8 cellular contexts compared by ENCODE assay signal in genomic region chr19:3969435-3970312, GRCh38. TPM values are rescaled to one million over a fixed set of nuclear protein-coding genes. Genes with fewer than 3 reads are reported as not detected.
A peak's percentile ranks its signal among the peaks of the same experiment; 100 is the strongest.
DNase-seq lines count a peak whose midpoint lies in the region; ATAC-seq and TF ChIP-seq lines count a peak whose summit lies in the region.

No MANE protein-coding gene starts in this region.

- ATAC-seq in GM18505 (IDR thresholded peaks at IDR 0.05; ENCODE audit: unreplicated experiment) = no peak
- ATAC-seq in GM18867 (IDR thresholded peaks at IDR 0.05; ENCODE audit: unreplicated experiment) = no peak
- ATAC-seq in HG02884 (IDR thresholded peaks at IDR 0.05; ENCODE audit: unreplicated experiment) = no peak

- H3K9me3 ChIP-seq in mononuclear cell (ENCODE audit: low read depth, low read length) = no peaks in the 10 kb centered on the region

- H3K4me1 ChIP-seq in mononuclear cell (ENCODE audit: insufficient read depth, low read length) = peaks cover 22% of the 10 kb centered on the region

- peak overlapping the region; percentile 73 for H3K4me3 ChIP-seq in mononuclear cell (ENCODE audit: low read length)

- DNase-seq in GM03348 (ENCODE audit: low spot score) = peak; percentile 60
- DNase-seq in NCI-H510A treated with DMSO at 0.1 percent for 48 hours (lab: John Stamatoyannopoulos, UW) = peak; percentile 52
- peak; percentile 65 to 93 for DNase-seq in dermis microvascular lymphatic vessel endothelial cell (ENCODE audit: low read depth in 2 of 2)
- no peak for DNase-seq in stimulated activated naive CD4-positive, alpha-beta T cell treated with Interleukin-2 at 50 U/mL for 16 hours (lab: John Stamatoyannopoulos, UW)

- no peak for TF ChIP-seq POLR2A in GM18505 (IDR thresholded peaks at IDR 0.05; ENCODE audit: borderline replicate concordance, extremely low read depth, insufficient read depth, insufficient read length)

- no peaks in the 10 kb centered on the region for H3K27me3 ChIP-seq in mononuclear cell (ENCODE audit: insufficient read depth, low read length)

RNA-seq across cellular contexts. Expression of gene DAPK3, which starts 1.2 kb away (rescaled TPM):
- 127 and 171 TPM in 2 replicates for total RNA-seq in dermis microvascular lymphatic vessel endothelial cell
- 17.8 TPM for total RNA-seq in mononuclear cell

RNA-seq across cellular contexts. Expression of gene EEF2, which starts 15.6 kb away (rescaled TPM):
- 1,892 and 3,249 TPM in 2 replicates for total RNA-seq in dermis microvascular lymphatic vessel endothelial cell
- 1,886 TPM for total RNA-seq in mononuclear cell

RNA-seq across cellular contexts. Expression of gene NMRK2, which starts 36.8 kb away (rescaled TPM):
- total RNA-seq in dermis microvascular lymphatic vessel endothelial cell = not detected in 2 replicates
- not detected for total RNA-seq in mononuclear cell

RNA-seq across cellular contexts. Expression of gene PIAS4, which starts 37.9 kb away (rescaled TPM):
- total RNA-seq in dermis microvascular lymphatic vessel endothelial cell = 24.1 and 32.9 TPM in 2 replicates
- 12.0 TPM for total RNA-seq in mononuclear cell
